ENCODE assay signal across 19 cellular contexts in genomic region chr12:109329710-109330109, GRCh38. TPM values are rescaled to one million over a fixed set of nuclear protein-coding genes. Genes with fewer than 3 reads are reported as not detected.
"Had no signal": no experiment of that assay in that cellular context is flagged by ENCODE, and none has a peak within 500 bp of the region (broad histone marks: within the 10 kb centered on the region; RNA-seq: fewer than 3 reads in every experiment).

No MANE protein-coding gene starts in this region.

- ATAC-seq: heart left ventricle; left cardiac atrium; lower lobe of right lung; stimulated activated naive B cell treated with anti-CD40 and anti-IgM and Interleukin-4, amounts not matched to agents 10 μg/mL and 1 μg/mL and 100 μg/mL, for 72 hours had no signal

- FAIRE-seq: frontal cortex, urothelium cell line had no signal

- DNase-seq: activated CD4-positive, CD25-positive, alpha-beta regulatory T cell treated with anti-CD3 and anti-CD28 coated beads, Interleukin-2, amount 50 U/mL, for 72 hours; activated naive CD4-positive, alpha-beta T cell treated with Interleukin-2 at 50 U/mL for 16 hours; heart left ventricle; immature natural killer cell; left cardiac atrium; lower lobe of right lung; stimulated activated CD4-positive, alpha-beta T cell treated with anti-CD3 and anti-CD28 coated beads, Interleukin-15, amount 100 ng/mL, for 24 hours; stimulated activated CD4-positive, alpha-beta T cell treated with anti-CD3 and anti-CD28 coated beads, Interleukin-4, amount 100 ng/mL, for 1 hour; stimulated activated naive B cell treated with anti-CD40 and anti-IgM and Interleukin-4, amounts not matched to agents 10 μg/mL and 1 μg/mL and 100 μg/mL, for 72 hours; T1000; tibial artery had no signal

RNA-seq across cellular contexts. Expression of gene MYO1H, which starts 18.0 kb away (rescaled TPM):
- total RNA-seq: activated CD8-positive, alpha-beta memory T cell treated with anti-CD3 and anti-CD28 coated beads for 36 hours; ascending aorta; chondrocyte; dermis microvascular lymphatic vessel endothelial cell; mesothelial cell of epicardium had no signal

RNA-seq across cellular contexts. Expression of gene FOXN4, which starts 20.6 kb away (rescaled TPM):
- total RNA-seq: activated CD8-positive, alpha-beta memory T cell treated with anti-CD3 and anti-CD28 coated beads for 36 hours; ascending aorta; chondrocyte; dermis microvascular lymphatic vessel endothelial cell; heart left ventricle; left cardiac atrium; lower lobe of right lung; mesothelial cell of epicardium; subcutaneous adipose tissue had no signal
